8 cellular contexts compared by ENCODE assay signal in the genomic region with DNA sequence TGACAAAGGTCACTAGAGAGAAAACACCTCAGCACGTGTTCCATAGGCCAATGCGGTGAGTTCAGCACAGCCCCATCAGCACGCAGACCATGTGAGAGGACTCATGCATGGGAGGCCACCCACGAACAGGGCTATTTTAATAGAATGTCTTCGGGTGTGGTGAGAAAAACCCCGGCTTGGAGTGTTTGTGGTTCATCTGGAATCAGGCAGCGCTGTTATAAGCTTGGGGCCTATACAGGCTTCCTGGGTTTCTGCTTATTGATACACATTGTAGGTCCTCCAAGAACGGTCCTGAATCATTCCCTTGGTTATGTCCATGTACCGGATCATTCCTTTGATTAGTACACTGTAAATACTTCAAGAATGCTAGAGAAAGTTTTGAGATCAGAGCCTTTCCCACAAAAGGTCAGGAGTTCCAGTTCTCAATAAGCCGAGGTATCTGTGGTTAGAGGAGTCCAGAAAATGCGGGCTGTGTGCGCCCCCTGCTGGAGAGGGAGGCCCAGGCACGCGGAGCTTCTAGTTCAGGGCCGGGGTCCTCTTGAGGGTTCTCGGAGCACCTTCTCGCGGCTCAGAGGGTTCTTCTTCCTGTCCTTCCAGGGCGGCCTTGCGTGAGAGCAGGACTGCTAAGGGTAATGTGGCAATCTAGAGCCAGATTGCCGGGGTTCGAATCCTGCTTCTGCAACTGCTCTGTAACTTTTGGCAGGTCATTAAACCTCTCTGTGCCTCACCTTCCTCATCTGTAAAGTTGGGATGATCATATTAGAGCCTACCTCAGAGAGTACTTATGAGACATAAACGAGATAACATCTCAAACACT. TPM values are rescaled to one million over a fixed set of nuclear protein-coding genes. Genes with fewer than 3 reads are reported as not detected.
A peak's percentile ranks its signal among the peaks of the same experiment; 100 is the strongest.
DNase-seq lines count a peak whose midpoint lies in the region; TF ChIP-seq lines count a peak whose summit lies in the region.

No MANE protein-coding gene starts in this region.

- H3K27me3 Mint-ChIP-seq in activated naive CD4-positive, alpha-beta T cell treated with anti-CD3 and anti-CD28 coated beads, Interleukin-2, amount 50 U/mL, for 24 hours: no peaks in the 10 kb centered on the region

- H3K4me2 ChIP-seq in GM23248 (ENCODE audit: unreplicated experiment) (peak overlapping the region; percentile 19), KMS-11 (no peak overlapping the region; the same call in 1 of the 2 replicates)

- H3K4me3 ChIP-seq in GM23248 (no peak overlapping the region), KMS-11 (IDR thresholded peaks at IDR 0.05; ENCODE audit: insufficient read depth, low read depth, low read length) (no peak overlapping the region)

- H2AFZ ChIP-seq in GM23248: peak overlapping the region; percentile 13; the same call in 1 of the 2 replicates
- H2AFZ ChIP-seq in KMS-11 (ENCODE audit: low read depth): no peak overlapping the region

- peaks cover 5% of the 10 kb centered on the region for H3K9me3 Mint-ChIP-seq in activated naive CD4-positive, alpha-beta T cell treated with anti-CD3 and anti-CD28 coated beads, Interleukin-2, amount 50 U/mL, for 24 hours

- H3F3A ChIP-seq in GM23248 (ENCODE audit: insufficient read depth): peaks cover 10% of the 10 kb centered on the region; the same call in 1 of the 2 replicates

- H3K27me3 ChIP-seq in GM23248 (replicated peaks; ENCODE audit: insufficient read depth) (no peaks in the 10 kb centered on the region), KMS-11 (ENCODE audit: insufficient read depth, low read depth) (no peaks in the 10 kb centered on the region)

- H3K4me1 ChIP-seq in GM23248 (ENCODE audit: insufficient read depth): peaks cover 8% of the 10 kb centered on the region
- H3K4me1 ChIP-seq in KMS-11 (ENCODE audit: low read depth, poor library complexity, severe bottlenecking): peaks cover 6% of the 10 kb centered on the region

- H4K20me1 ChIP-seq in GM23248 (ENCODE audit: insufficient read depth) (no peaks in the 10 kb centered on the region), KMS-11 (ENCODE audit: insufficient read depth) (no peaks in the 10 kb centered on the region)

- H3K9ac ChIP-seq in GM23248 (peak overlapping the region; percentile 62), KMS-11 (no peak overlapping the region)

- peak; percentile 92 for TF ChIP-seq CTCF in KMS-11 (conservative IDR thresholded peaks at IDR 0.05; ENCODE audit: low read depth, low read length)

- WGBS in GM23248 (ENCODE audit: low coverage in 1 of 2, low lambda C conversion rate in 2 of 2, missing lambda C conversion rate in 2 of 2), 2 experiments: 11 to 13% methylated on average over 23 of the region's 23 CpGs

- H3K36me3 ChIP-seq in GM23248 (ENCODE audit: low read depth) (no peaks in the 10 kb centered on the region), KMS-11 (ENCODE audit: insufficient read depth) (no peaks in the 10 kb centered on the region)

- no peaks in the 10 kb centered on the region for H3K36me3 Mint-ChIP-seq in activated naive CD4-positive, alpha-beta T cell treated with anti-CD3 and anti-CD28 coated beads, Interleukin-2, amount 50 U/mL, for 24 hours

- in situ Hi-C loops in GM23248 (cut with MboI): loop anchor here (10.0 kb wide), 1 partner anchor 546 kb away; no protein-coding TSS in a partner anchor

- no peak overlapping the region for H3K4me3 Mint-ChIP-seq in activated naive CD4-positive, alpha-beta T cell treated with anti-CD3 and anti-CD28 coated beads, Interleukin-2, amount 50 U/mL, for 24 hours

- DNase-seq in GM03348 (ENCODE audit: low spot score) (peak; percentile 89), GM23248 (peak; percentile 92), SKM-1 (lab: John Stamatoyannopoulos, UW; ENCODE audit: unreplicated experiment) (peak; percentile 69), cardiac septum (ENCODE audit: low spot score) (peak; percentile 94), putamen (ENCODE audit: low spot score) (peak; percentile 59), mesenteric fat pad (ENCODE audit: low spot score) (no peak)

- H3K4me1 Mint-ChIP-seq in activated naive CD4-positive, alpha-beta T cell treated with anti-CD3 and anti-CD28 coated beads, Interleukin-2, amount 50 U/mL, for 24 hours: peaks cover 20% of the 10 kb centered on the region

- intact Hi-C loops in cardiac septum (cut with DNase I): loop anchor here (1.0 to 2.0 kb wide), 3 partner anchors 412 to 669 kb away; no protein-coding TSS in a partner anchor

- no peaks in the 10 kb centered on the region for H3K9me3 ChIP-seq in GM23248 (ENCODE audit: low read depth)

- peak overlapping the region; percentile 35 for H3K27ac Mint-ChIP-seq in activated naive CD4-positive, alpha-beta T cell treated with anti-CD3 and anti-CD28 coated beads, Interleukin-2, amount 50 U/mL, for 24 hours

- H3K79me2 ChIP-seq in GM23248 (ENCODE audit: insufficient read depth): no peaks in the 10 kb centered on the region
- H3K79me2 ChIP-seq in KMS-11 (ENCODE audit: insufficient read depth, low read depth): no peaks in the 10 kb centered on the region

- H3K9me2 ChIP-seq in GM23248 (ENCODE audit: insufficient read depth): no peaks in the 10 kb centered on the region

- H3K27ac ChIP-seq in GM23248 (peak overlapping the region; percentile 73), KMS-11 (no peak overlapping the region)

RNA-seq across cellular contexts. Expression of gene TLR10, which starts 51.8 kb away (rescaled TPM):
- total RNA-seq in GM23248 (2014; rRNA removed; shearing (Covaris generic)): not detected in 2 replicates
- not detected in 2 replicates for polyA plus RNA-seq in GM23248 (2016; fragmentation: Nextera tagmentation; extraction: Ambion mirVana)
- total RNA-seq in cardiac septum: 0.22 TPM
- 0.42 TPM for total RNA-seq in mesenteric fat pad
